ENCODE assay signal across 16 cellular contexts in genomic region chr1:226993676-226994356, GRCh38. TPM values are rescaled to one million over a fixed set of nuclear protein-coding genes. Genes with fewer than 3 reads are reported as not detected.
DNase-seq lines count a peak whose midpoint lies in the region; ATAC-seq and TF ChIP-seq lines count a peak whose summit lies in the region.
"Had no signal": no experiment of that assay in that cellular context is flagged by ENCODE, and none has a peak within 500 bp of the region (broad histone marks: within the 10 kb centered on the region; RNA-seq: fewer than 3 reads in every experiment).

No MANE protein-coding gene starts in this region.

- H3K4me1 Mint-ChIP-seq in glutamatergic neuron (ENCODE audit: low read depth, unreplicated experiment) (peaks cover 44% of the 10 kb centered on the region), neural progenitor cell (peaks cover 35% of the 10 kb centered on the region)
- H3K4me1 Mint-ChIP-seq in activated CD4-positive, alpha-beta memory T cell treated with anti-CD3 and anti-CD28 coated beads, Interleukin-2, amount 10 ng/mL, durations not matched to agents 7 days and 5 days: peaks cover 36% of the 10 kb centered on the region

- H3F3A ChIP-seq in neural progenitor cell (ENCODE audit: low read depth): peaks cover 46% of the 10 kb centered on the region

- H3K27me3 ChIP-seq in A673 (replicated peaks; ENCODE audit: insufficient read depth, low read depth, low read length, poor library complexity) (no peaks in the 10 kb centered on the region), neural progenitor cell (no peaks in the 10 kb centered on the region)
- H3K27me3 ChIP-seq: brain microvascular endothelial cell had no signal

- ATAC-seq in GM21515 (IDR thresholded peaks at IDR 0.05; ENCODE audit: unreplicated experiment) (no peak), GM21381 (IDR thresholded peaks at IDR 0.05; ENCODE audit: unreplicated experiment) (no peak)

- H3K27me3 Mint-ChIP-seq in glutamatergic neuron (ENCODE audit: unreplicated experiment) (peaks cover 8% of the 10 kb centered on the region), neural progenitor cell (ENCODE audit: insufficient read depth, low read depth) (peaks cover 2% of the 10 kb centered on the region)
- no peaks in the 10 kb centered on the region for H3K27me3 Mint-ChIP-seq in activated CD4-positive, alpha-beta memory T cell treated with anti-CD3 and anti-CD28 coated beads, Interleukin-2, amount 10 ng/mL, durations not matched to agents 7 days and 5 days
- H3K27me3 Mint-ChIP-seq: activated naive CD4-positive, alpha-beta T cell treated with anti-CD3 and anti-CD28 coated beads, Interleukin-2, amount 50 U/mL, for 24 hours had no signal

- CTCF ChIA-PET in A673 (lab: Charles Lee): no interaction called here
- CTCF ChIA-PET in activated CD4-positive, alpha-beta memory T cell treated with anti-CD3 and anti-CD28 coated beads, Interleukin-2, amount 10 ng/mL, durations not matched to agents 7 days and 5 days (lab: Charles Lee): no interaction called here

- H2AFZ ChIP-seq in neural progenitor cell (replicated peaks): no peak overlapping the region

- H3K36me3 Mint-ChIP-seq in glutamatergic neuron (ENCODE audit: unreplicated experiment) (peaks cover 9% of the 10 kb centered on the region), neural progenitor cell (peaks cover 13% of the 10 kb centered on the region)
- H3K36me3 Mint-ChIP-seq in activated CD4-positive, alpha-beta memory T cell treated with anti-CD3 and anti-CD28 coated beads, Interleukin-2, amount 10 ng/mL, durations not matched to agents 7 days and 5 days (ENCODE audit: low read depth): no peaks in the 10 kb centered on the region
- H3K36me3 Mint-ChIP-seq: activated naive CD4-positive, alpha-beta T cell treated with anti-CD3 and anti-CD28 coated beads, Interleukin-2, amount 50 U/mL, for 24 hours had no signal

- H3K4me1 ChIP-seq in A673 (ENCODE audit: insufficient read depth, low read length, poor library complexity, severe bottlenecking): no peaks in the 10 kb centered on the region
- peaks cover 49% of the 10 kb centered on the region for H3K4me1 ChIP-seq in neural progenitor cell

- H3K79me2 ChIP-seq in neural progenitor cell (ENCODE audit: low read depth): no peaks in the 10 kb centered on the region

- H3K4me2 ChIP-seq in neural progenitor cell: peak overlapping the region; percentile 63
- H3K4me2 ChIP-seq: KMS-11 had no signal

- H3K9me3 Mint-ChIP-seq in glutamatergic neuron (ENCODE audit: unreplicated experiment) (peaks cover 11% of the 10 kb centered on the region), neural progenitor cell (peaks cover 4% of the 10 kb centered on the region)
- no peaks in the 10 kb centered on the region for H3K9me3 Mint-ChIP-seq in activated CD4-positive, alpha-beta memory T cell treated with anti-CD3 and anti-CD28 coated beads, Interleukin-2, amount 10 ng/mL, durations not matched to agents 7 days and 5 days
- H3K9me3 Mint-ChIP-seq: activated naive CD4-positive, alpha-beta T cell treated with anti-CD3 and anti-CD28 coated beads, Interleukin-2, amount 50 U/mL, for 24 hours had no signal

- H3K9me3 ChIP-seq in A673 (ENCODE audit: low read depth, low read length, poor library complexity, severe bottlenecking): no peaks in the 10 kb centered on the region
- H3K9me3 ChIP-seq in neural progenitor cell (ENCODE audit: low read depth): no peaks in the 10 kb centered on the region

- H3K4me3 Mint-ChIP-seq in glutamatergic neuron (ENCODE audit: unreplicated experiment): peak overlapping the region; percentile 74
- no peak overlapping the region for H3K4me3 Mint-ChIP-seq in neural progenitor cell
- no peak overlapping the region for H3K4me3 Mint-ChIP-seq in activated CD4-positive, alpha-beta memory T cell treated with anti-CD3 and anti-CD28 coated beads, Interleukin-2, amount 10 ng/mL, durations not matched to agents 7 days and 5 days
- H3K4me3 Mint-ChIP-seq: activated naive CD4-positive, alpha-beta T cell treated with anti-CD3 and anti-CD28 coated beads, Interleukin-2, amount 50 U/mL, for 24 hours had no signal

- H3K4me3 ChIP-seq in A673 (ENCODE audit: low read depth, low read length, poor library complexity, severe bottlenecking) (no peak overlapping the region), neural progenitor cell (no peak overlapping the region)

- POLR2A ChIA-PET in A673 (lab: Charles Lee; ENCODE audit: low non-redundant PET): interaction anchor here (0.5 to 0.9 kb wide), 2 partner anchors 190 to 207 kb away, joined by 3 to 4 read pairs; no protein-coding TSS in a partner anchor
- POLR2A ChIA-PET in activated CD4-positive, alpha-beta memory T cell treated with anti-CD3 and anti-CD28 coated beads, Interleukin-2, amount 10 ng/mL, durations not matched to agents 7 days and 5 days (lab: Charles Lee): no interaction called here

- H3K36me3 ChIP-seq in A673 (ENCODE audit: insufficient read depth, low read length, poor library complexity, severe bottlenecking) (no peaks in the 10 kb centered on the region), neural progenitor cell (no peaks in the 10 kb centered on the region)

- no peak overlapping the region for H3K27ac ChIP-seq in A673 (ENCODE audit: low read depth, low read length, poor library complexity, severe bottlenecking)
- H3K27ac ChIP-seq in neural progenitor cell: peak overlapping the region; percentile 79
- H3K27ac ChIP-seq: brain microvascular endothelial cell, KMS-11, VCaP had no signal

- H3K9ac ChIP-seq in neural progenitor cell: no peak overlapping the region
- H3K9ac ChIP-seq: KMS-11 had no signal

- DNase-seq in A673 (ENCODE audit: low spot score) (peak; percentile 21), NCI-H82 (lab: John Stamatoyannopoulos, UW) (peak; percentile 98), glutamatergic neuron (peak; percentile 55), neural progenitor cell (ENCODE audit: low spot score) (peak; percentile 73), NCI-H526 treated with DMSO at 0.1 percent for 48 hours (lab: John Stamatoyannopoulos, UW) (no peak)
- DNase-seq in activated CD4-positive, alpha-beta memory T cell treated with anti-CD3 and anti-CD28 coated beads, Interleukin-2, amount 10 ng/mL, durations not matched to agents 7 days and 5 days: no peak
- DNase-seq: brain microvascular endothelial cell; GDM1; NCI-H446 treated with DMSO at 0.1 percent for 48 hours; OCI-M1; stimulated activated CD4-positive, alpha-beta T cell treated with anti-CD3 and anti-CD28 coated beads, Interleukin-4, amount 100 ng/mL, for 24 hours had no signal

- TF ChIP-seq CTCF in A673 (conservative IDR thresholded peaks at IDR 0.05; ENCODE audit: low read depth, low read length) (no peak), glutamatergic neuron (IDR thresholded peaks at IDR 0.05; ENCODE audit: partially characterized antibody, unreplicated experiment) (no peak), neural progenitor cell (IDR thresholded peaks at IDR 0.05) (no peak)

- intact Hi-C loops in A673 (cut with micrococcal nuclease; ENCODE audit: unreplicated experiment): no loop called here

- H4K20me1 ChIP-seq in neural progenitor cell (ENCODE audit: low read depth): no peaks in the 10 kb centered on the region

- no TSS peak for BruUV-seq in A673 (replicated peaks; lab: Mats Ljungman, UMichigan)

- H3K27ac Mint-ChIP-seq in glutamatergic neuron (ENCODE audit: unreplicated experiment) (peak overlapping the region; percentile 97), neural progenitor cell (peak overlapping the region; percentile 16)
- no peak overlapping the region for H3K27ac Mint-ChIP-seq in activated CD4-positive, alpha-beta memory T cell treated with anti-CD3 and anti-CD28 coated beads, Interleukin-2, amount 10 ng/mL, durations not matched to agents 7 days and 5 days
- H3K27ac Mint-ChIP-seq: activated naive CD4-positive, alpha-beta T cell treated with anti-CD3 and anti-CD28 coated beads, Interleukin-2, amount 50 U/mL, for 24 hours had no signal

RNA-seq across cellular contexts. Expression of gene COQ8A, which starts 53.7 kb away (rescaled TPM):
- total RNA-seq in A673 (2021) (7.7 and 10.0 TPM in 2 replicates), glutamatergic neuron (ENCODE audit: unreplicated experiment) (41.9 TPM), neural progenitor cell (ENCODE audit: low replicate concordance) (13.8 and 18.8 TPM in 2 replicates)
- 10 to 100 TPM; 18.1 to 18.5 TPM for total RNA-seq in activated CD4-positive, alpha-beta memory T cell treated with anti-CD3 and anti-CD28 coated beads, Interleukin-2, amount 10 ng/mL, durations not matched to agents 7 days and 5 days

Comparison
In these comparisons a context has a peak if more than half of its experiments do, and no peak if none do; other contexts are left out.
1. DNase-seq: peak in A673 (single experiment), NCI-H82 (single experiment), glutamatergic neuron (single experiment) and neural progenitor cell (single experiment); none in activated CD4-positive, alpha-beta memory T cell treated with anti-CD3 and anti-CD28 coated beads, Interleukin-2, amount 10 ng/mL, durations not matched to agents 7 days and 5 days (single experiment) and NCI-H526 treated with DMSO at 0.1 percent for 48 hours (single experiment).